Comparison of ENCODE assay signal across 1 cellular context in the genomic region with DNA sequence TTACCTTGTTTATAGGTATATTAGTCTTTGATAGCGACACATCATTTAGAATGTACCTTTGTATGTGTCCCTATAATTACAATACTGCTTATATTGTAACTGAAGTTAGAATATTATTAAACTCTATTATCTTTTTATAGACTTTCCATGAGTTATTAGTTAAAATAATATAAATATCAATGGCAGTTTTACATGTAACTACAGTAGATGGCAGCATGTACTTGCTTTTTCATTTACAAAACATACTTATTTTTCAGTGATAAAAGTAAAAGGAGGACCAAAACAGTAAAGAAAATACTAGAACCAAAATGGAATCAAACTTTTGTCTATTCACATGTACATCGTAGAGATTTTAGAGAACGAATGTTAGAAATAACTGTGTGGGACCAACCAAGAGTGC.
TF ChIP-seq lines count a peak whose summit lies in the region.

No MANE protein-coding gene starts in this region.

TF ChIP-seq in SK-N-SH treated with all-trans-retinoic acid at 6 μM for 48 hours, 23 proteins besides CTCF, POLR2A, EP300 and RAD21 (continued from another document):
- TF ChIP-seq, protein P1, sequence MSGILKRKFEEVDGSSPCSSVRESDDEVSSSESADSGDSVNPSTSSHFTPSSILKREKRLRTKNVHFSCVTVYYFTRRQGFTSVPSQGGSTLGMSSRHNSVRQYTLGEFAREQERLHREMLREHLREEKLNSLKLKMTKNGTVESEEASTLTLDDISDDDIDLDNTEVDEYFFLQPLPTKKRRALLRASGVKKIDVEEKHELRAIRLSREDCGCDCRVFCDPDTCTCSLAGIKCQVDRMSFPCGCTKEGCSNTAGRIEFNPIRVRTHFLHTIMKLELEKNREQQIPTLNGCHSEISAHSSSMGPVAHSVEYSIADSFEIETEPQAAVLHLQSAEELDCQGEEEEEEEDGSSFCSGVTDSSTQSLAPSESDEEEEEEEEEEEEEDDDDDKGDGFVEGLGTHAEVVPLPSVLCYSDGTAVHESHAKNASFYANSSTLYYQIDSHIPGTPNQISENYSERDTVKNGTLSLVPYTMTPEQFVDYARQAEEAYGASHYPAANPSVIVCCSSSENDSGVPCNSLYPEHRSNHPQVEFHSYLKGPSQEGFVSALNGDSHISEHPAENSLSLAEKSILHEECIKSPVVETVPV (CRISPR knock-in tag; IDR thresholded peaks at IDR 0.05): no peak
- TF ChIP-seq ZNF8 (CRISPR knock-in tag; IDR thresholded peaks at IDR 0.05) (no peak), ZC3H10 (CRISPR knock-in tag; IDR thresholded peaks at IDR 0.05) (no peak), SNAI2 (CRISPR knock-in tag; IDR thresholded peaks at IDR 0.05) (no peak), ZFP30 (CRISPR knock-in tag; IDR thresholded peaks at IDR 0.05) (no peak), ARNTL (CRISPR knock-in tag; IDR thresholded peaks at IDR 0.05; ENCODE audit: borderline replicate concordance, low read depth) (no peak), TOX (CRISPR knock-in tag; IDR thresholded peaks at IDR 0.05; ENCODE audit: borderline replicate concordance) (no peak)
- TF ChIP-seq, protein P2, sequence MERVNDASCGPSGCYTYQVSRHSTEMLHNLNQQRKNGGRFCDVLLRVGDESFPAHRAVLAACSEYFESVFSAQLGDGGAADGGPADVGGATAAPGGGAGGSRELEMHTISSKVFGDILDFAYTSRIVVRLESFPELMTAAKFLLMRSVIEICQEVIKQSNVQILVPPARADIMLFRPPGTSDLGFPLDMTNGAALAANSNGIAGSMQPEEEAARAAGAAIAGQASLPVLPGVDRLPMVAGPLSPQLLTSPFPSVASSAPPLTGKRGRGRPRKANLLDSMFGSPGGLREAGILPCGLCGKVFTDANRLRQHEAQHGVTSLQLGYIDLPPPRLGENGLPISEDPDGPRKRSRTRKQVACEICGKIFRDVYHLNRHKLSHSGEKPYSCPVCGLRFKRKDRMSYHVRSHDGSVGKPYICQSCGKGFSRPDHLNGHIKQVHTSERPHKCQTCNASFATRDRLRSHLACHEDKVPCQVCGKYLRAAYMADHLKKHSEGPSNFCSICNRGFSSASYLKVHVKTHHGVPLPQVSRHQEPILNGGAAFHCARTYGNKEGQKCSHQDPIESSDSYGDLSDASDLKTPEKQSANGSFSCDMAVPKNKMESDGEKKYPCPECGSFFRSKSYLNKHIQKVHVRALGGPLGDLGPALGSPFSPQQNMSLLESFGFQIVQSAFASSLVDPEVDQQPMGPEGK (CRISPR knock-in tag; IDR thresholded peaks at IDR 0.05; ENCODE audit: borderline replicate concordance): no peak
